In the genomic region with DNA sequence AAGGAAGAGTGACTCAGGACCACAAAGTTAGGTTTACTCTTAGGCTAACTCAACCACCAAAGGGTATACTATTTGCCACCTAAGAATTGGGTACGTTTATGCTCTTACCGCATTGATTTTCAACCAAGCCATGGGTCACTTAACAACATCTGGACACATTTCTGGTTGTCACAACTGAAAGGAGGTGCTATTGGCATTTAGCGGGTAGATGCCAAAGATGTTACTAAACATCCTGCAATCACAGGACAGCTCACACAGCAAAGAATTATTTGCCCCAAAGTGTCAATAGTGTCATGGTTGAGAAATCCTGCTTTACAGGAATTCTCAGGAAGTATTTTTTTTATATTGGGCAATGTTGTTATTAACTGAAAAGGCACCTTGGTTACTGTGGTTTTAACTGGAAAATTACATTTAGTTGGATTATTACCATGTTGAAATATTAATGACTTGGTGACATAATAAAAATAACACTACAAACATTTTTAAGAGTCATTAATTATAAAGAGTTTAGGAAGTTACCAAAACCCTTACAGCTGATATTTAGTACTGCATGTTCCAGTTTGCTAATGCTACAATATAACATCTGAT, we compare ENCODE assay signal across 12 cellular contexts.
DNase-seq lines count a peak whose midpoint lies in the region; ATAC-seq, FAIRE-seq and TF ChIP-seq lines count a peak whose summit lies in the region.
"Had no signal": no experiment of that assay in that cellular context is flagged by ENCODE, and none has a peak within 500 bp of the region (broad histone marks: within the 10 kb centered on the region; RNA-seq: fewer than 3 reads in every experiment).

No MANE protein-coding gene starts in this region.

- H3K9me3 ChIP-seq in smooth muscle cell (replicated peaks; ENCODE audit: low read depth) (no peaks in the 10 kb centered on the region), gastrocnemius medialis (no peaks in the 10 kb centered on the region)

- no peak for TF ChIP-seq POLR2A in gastrocnemius medialis (IDR thresholded peaks at IDR 0.05)

- H3K4me2 ChIP-seq in smooth muscle cell, result no peak overlapping the region

- in situ Hi-C loops in SK-MEL-5 (cut with HindIII; ENCODE audit: low pct_unique_long_range_greater_than_20kb, low sequenced_read_pairs), result no loop called here
- in situ Hi-C loops in gastrocnemius medialis (cut with MboI; ENCODE audit: low sequenced_read_pairs in 4 of 4), result no loop called here

- H3K27me3 ChIP-seq in smooth muscle cell (ENCODE audit: low read depth) (no peaks in the 10 kb centered on the region), gastrocnemius medialis (no peaks in the 10 kb centered on the region)

- FAIRE-seq in GM18507 (lab: Jason Lieb, UNC), result peak; percentile 9

- DNase-seq in GM18507 (ENCODE audit: extremely low spot score, insufficient read length, low read depth) (no peak), SK-MEL-5 (ENCODE audit: low read depth, low spot score) (peak; percentile 13), fibroblast of villous mesenchyme (ENCODE audit: low read depth) (peak; percentile 77), smooth muscle cell (lab: John Stamatoyannopoulos, UW; ENCODE audit: unreplicated experiment) (no peak), gastrocnemius medialis (no peak)
- DNase-seq: GF-D8, NCI-H345, nucleus accumbens, T-cell had no signal

- ATAC-seq in HG03571 (IDR thresholded peaks at IDR 0.05; ENCODE audit: unreplicated experiment) (no peak), gastrocnemius medialis (no peak), GM19452 (IDR thresholded peaks at IDR 0.05; ENCODE audit: unreplicated experiment) (no peak), HG03439 (IDR thresholded peaks at IDR 0.05; ENCODE audit: unreplicated experiment) (no peak)
- ATAC-seq: T-cell had no signal

- H3K4me3 ChIP-seq in fibroblast of villous mesenchyme (ENCODE audit: low read depth, low read length) (no peak overlapping the region), smooth muscle cell (no peak overlapping the region), gastrocnemius medialis (no peak overlapping the region)

- no peaks in the 10 kb centered on the region for H3F3A ChIP-seq in smooth muscle cell (ENCODE audit: low read depth)

- H2AFZ ChIP-seq in smooth muscle cell (ENCODE audit: low read depth), result no peak overlapping the region

- H3K27ac ChIP-seq in smooth muscle cell (ENCODE audit: low read depth) (peak overlapping the region; percentile 80), gastrocnemius medialis (no peak overlapping the region)

- H3K79me2 ChIP-seq in smooth muscle cell (ENCODE audit: low read depth), result no peaks in the 10 kb centered on the region

- no peaks in the 10 kb centered on the region for H3K36me3 ChIP-seq in smooth muscle cell (ENCODE audit: low read depth)
- H3K36me3 ChIP-seq in gastrocnemius medialis, result no peaks in the 10 kb centered on the region

- H4K20me1 ChIP-seq in smooth muscle cell (ENCODE audit: low read depth), result no peaks in the 10 kb centered on the region

- peak overlapping the region; percentile 56 for H3K9ac ChIP-seq in smooth muscle cell (ENCODE audit: low read depth)

- 77% methylated on average over 3 of the region's 3 CpGs for whole genome bisulfite sequencing in smooth muscle cell (ENCODE audit: low lambda C conversion rate)

- H3K4me1 ChIP-seq in smooth muscle cell (ENCODE audit: low read depth), result no peaks in the 10 kb centered on the region
- H3K4me1 ChIP-seq in gastrocnemius medialis, result no peaks in the 10 kb centered on the region

- intact Hi-C loops in gastrocnemius medialis (cut with DNase I; ENCODE audit: low total_unique reads), result no loop called here

- TF ChIP-seq CTCF in fibroblast of villous mesenchyme (IDR thresholded peaks at IDR 0.05; ENCODE audit: insufficient read depth, low read depth, low read length), result no peak
- TF ChIP-seq CTCF in smooth muscle cell (IDR thresholded peaks at IDR 0.05; ENCODE audit: borderline replicate concordance, insufficient read depth, poor library complexity, severe bottlenecking), result no peak
- no peak for TF ChIP-seq CTCF in gastrocnemius medialis (IDR thresholded peaks at IDR 0.05 in 4 of 5, conservative IDR thresholded peaks at IDR 0.05 in 1 of 5)

Comparison
In these comparisons a context has a peak if more than half of its experiments do, and no peak if none do; other contexts are left out.
1. DNase-seq: peak in SK-MEL-5 (single experiment) and fibroblast of villous mesenchyme (single experiment); none in GM18507 (single experiment), smooth muscle cell (single experiment) and gastrocnemius medialis (0 of 2).